ENCODE assay signal across 14 cellular contexts in genomic region chr18:31289446-31289845, GRCh38. TPM values are rescaled to one million over a fixed set of nuclear protein-coding genes. Genes with fewer than 3 reads are reported as not detected.
"Had no signal": no experiment of that assay in that cellular context is flagged by ENCODE, and none has a peak within 500 bp of the region (broad histone marks: within the 10 kb centered on the region; RNA-seq: fewer than 3 reads in every experiment).

No MANE protein-coding gene starts in this region.

RNA-seq across cellular contexts. Expression of gene DSG1, which starts 28.5 kb away (rescaled TPM):
- total RNA-seq: activated B cell treated with CpG ODN at 0.5 μM for 24 hours; activated CD4-positive, alpha-beta memory T cell treated with anti-CD3 and anti-CD28 coated beads for 36 hours; activated CD4-positive, alpha-beta memory T cell treated with anti-CD3 and anti-CD28 coated beads, Interleukin-2, amount 10 ng/mL, durations not matched to agents 7 days and 5 days; activated CD4-positive, alpha-beta T cell treated with anti-CD3 and anti-CD28 coated beads for 36 hours; activated CD4-positive, alpha-beta T cell treated with anti-CD3 and anti-CD28 coated beads, Interleukin-2, amount 10 ng/mL, durations not matched to agents 24 days and 14 days; activated CD4-positive, alpha-beta T cell treated with anti-CD3 and anti-CD28 coated beads, Interleukin-2, amount 10 ng/mL, durations not matched to agents 7 days and 5 days; activated CD8-positive, alpha-beta memory T cell treated with anti-CD3 and anti-CD28 coated beads for 36 hours; activated CD8-positive, alpha-beta memory T cell treated with anti-CD3 and anti-CD28 coated beads, Interleukin-2, amount 10 ng/mL, durations not matched to agents 7 days and 5 days; activated CD8-positive, alpha-beta T cell treated with anti-CD3 and anti-CD28 coated beads for 36 hours; activated CD8-positive, alpha-beta T cell treated with anti-CD3 and anti-CD28 coated beads, Interleukin-2, amount 10 ng/mL, durations not matched to agents 7 days and 5 days; T-cell; T-helper 1 cell treated with Interleukin-12 subunit alpha and Interleukin-12 subunit beta and Interleukin-4 antibody, amounts not matched to agents 30 ng/mL and 1 ng/mL, for 36 hours; T-helper 17 cell; T-helper 2 cell treated with Interferon-gamma antibody and Interleukin-4, amounts not matched to agents 100 ng/mL and 5 ng/mL, for 36 hours had no signal
